In genomic region chr7:66844552-66845381, GRCh38 we compare ENCODE assay signal across 8 cellular contexts.
DNase-seq lines count a peak whose midpoint lies in the region; ATAC-seq and TF ChIP-seq lines count a peak whose summit lies in the region.

No MANE protein-coding gene starts in this region.

- TF ChIP-seq CTCF in AG04450 (IDR thresholded peaks at IDR 0.05; ENCODE audit: low read depth, low read length) (peak; percentile 27; the same call in 1 of the 2 replicates), WI38 (IDR thresholded peaks at IDR 0.05; ENCODE audit: low read depth, low read length) (no peak), cardiac fibroblast (IDR thresholded peaks at IDR 0.05; ENCODE audit: low read depth, low read length) (peak; percentile 26), spleen (IDR thresholded peaks at IDR 0.05 in 8 of 11, conservative IDR thresholded peaks at IDR 0.05 in 3 of 11) (peak in 10 of 11 experiments; percentile 23 to 64 (median 57))

- H3K4me3 ChIP-seq in AG04450 (ENCODE audit: low read depth, low read length) = peak overlapping the region; percentile 98
- H3K4me3 ChIP-seq in WI38 (ENCODE audit: low read depth, low read length) = peak overlapping the region; percentile 81
- H3K4me3 ChIP-seq in cardiac fibroblast (replicated peaks in 1 of 2; ENCODE audit: low read depth in 2 of 2, low read length in 2 of 2) = peak overlapping the region; percentile 92 to 97
- peak overlapping the region; percentile 49 to 90 (median 86) for H3K4me3 ChIP-seq in spleen

- peak in 2 of 3 donors; percentile 83 to 97 for TF ChIP-seq POLR2A in spleen (IDR thresholded peaks at IDR 0.05)

- ATAC-seq in GM18870 (IDR thresholded peaks at IDR 0.05; ENCODE audit: unreplicated experiment) = peak; percentile 74
- peak; percentile 93 for ATAC-seq in HG03135 (IDR thresholded peaks at IDR 0.05; ENCODE audit: unreplicated experiment)

- H3K9me3 ChIP-seq in AG04450 (ENCODE audit: control insufficient read depth, insufficient read depth, low read length) (no peaks in the 10 kb centered on the region), spleen (no peaks in the 10 kb centered on the region)

- intact Hi-C loops in spleen (cut with DNase I; ENCODE audit: low total_unique reads) = no loop called here

- H3K36me3 ChIP-seq in spleen = no peaks in the 10 kb centered on the region

- POLR2A ChIA-PET in AG04450 (lab: Yijun Ruan, JAX) = interaction anchor here (0.6 to 1.6 kb wide), 9 partner anchors 29 to 457 kb away, joined by 3 to 9 read pairs (median 5); partner anchors contain the start of genes RABGEF1, SBDS, TMEM248 and TYW1

- 0 to 1% (median 1%) methylated on average over 43 to 61 of the region's 61 CpGs for WGBS in spleen, 5 donors

- CTCF ChIA-PET in AG04450 (lab: Charles Lee) = no interaction called here

- DNase-seq in AG04450 (ENCODE audit: low read depth, low spot score) (peak; percentile 97), NCI-H2196 treated with DMSO at 0.1 percent for 48 hours (lab: John Stamatoyannopoulos, UW; ENCODE audit: unreplicated experiment) (peak; percentile 93), cardiac fibroblast (ENCODE audit: low read depth in 2 of 2) (peak; percentile 99), inferior parietal cortex (ENCODE audit: extremely low spot score) (peak; percentile 98), spleen (peak; percentile 98)

- peaks cover 5 to 47% (median 20%) of the 10 kb centered on the region in 6 donors for H3K4me1 ChIP-seq in spleen

- H3K27me3 ChIP-seq in AG04450 (ENCODE audit: control insufficient read depth, insufficient read depth, low read length) = no peaks in the 10 kb centered on the region
- no peaks in the 10 kb centered on the region for H3K27me3 ChIP-seq in spleen (replicated peaks in 1 of 7)

- H3K27ac ChIP-seq in AG04450 (ENCODE audit: low read depth, low read length) (peak overlapping the region; percentile 96), spleen (peak overlapping the region; percentile 90 to 96 (median 92))

Comparison
In these comparisons a context has a peak if more than half of its experiments do, and no peak if none do; other contexts are left out.
1. Peak in every context shown above with its lines: DNase-seq, ATAC-seq, H3K4me3 ChIP-seq and H3K27ac ChIP-seq.